Comparison of ENCODE assay signal across 17 cellular contexts in genomic region chr21:44918107-44918470, GRCh38.
DNase-seq lines count a peak whose midpoint lies in the region; ATAC-seq and TF ChIP-seq lines count a peak whose summit lies in the region.
"Had no signal": no experiment of that assay in that cellular context is flagged by ENCODE, and none has a peak within 500 bp of the region (broad histone marks: within the 10 kb centered on the region; RNA-seq: fewer than 3 reads in every experiment).

No MANE protein-coding gene starts in this region.

- H3K36me3 Mint-ChIP-seq in activated T-cell treated with anti-CD3 and anti-CD28 coated beads, Interleukin-2, amount 50 U/mL, for 24 hours (ENCODE audit: low read depth), result peaks cover 59% of the 10 kb centered on the region

- no peak for TF ChIP-seq CTCF in HL-60 (IDR thresholded peaks at IDR 0.05; ENCODE audit: insufficient read depth, low read length)
- no peak for TF ChIP-seq CTCF in neutrophil (IDR thresholded peaks at IDR 0.05)

- H3K27me3 Mint-ChIP-seq in activated T-cell treated with anti-CD3 and anti-CD28 coated beads, Interleukin-2, amount 50 U/mL, for 24 hours, result no peaks in the 10 kb centered on the region

- no peak for DNase-seq in activated T-cell treated with anti-CD3 and anti-CD28 coated beads, Interleukin-2, amount 50 U/mL, for 24 hours
- no peak for DNase-seq in activated T-cell treated with anti-CD3 and anti-CD28 coated beads, Interleukin-2, amount 50 U/mL, for 48 hours
- DNase-seq in HL-60 (ENCODE audit: low read depth in 1 of 2, low spot score in 1 of 2) (no peak), globus pallidus (ENCODE audit: low spot score) (no peak), KBM-7 (no peak)
- DNase-seq in effector memory CD4-positive, alpha-beta T cell, result no peak
- DNase-seq: ACHN; anterior cingulate cortex; head of caudate nucleus; NCI-H146; NCI-H510A; stimulated activated CD4-positive, alpha-beta T cell treated with anti-CD3 and anti-CD28 coated beads, Interleukin-15, amount 100 ng/mL, for 24 hours had no signal

- H3K4me3 Mint-ChIP-seq in activated T-cell treated with anti-CD3 and anti-CD28 coated beads, Interleukin-2, amount 50 U/mL, for 24 hours, result peak overlapping the region; percentile 94

- in situ Hi-C loops in KBM-7 (cut with MboI; ENCODE audit: low pct_unique_long_range_greater_than_20kb, low sequenced_read_pairs), result no loop called here

- ATAC-seq in HG02884 (IDR thresholded peaks at IDR 0.05; ENCODE audit: unreplicated experiment), result no peak

- H3K27ac Mint-ChIP-seq in activated T-cell treated with anti-CD3 and anti-CD28 coated beads, Interleukin-2, amount 50 U/mL, for 24 hours, result peak overlapping the region; percentile 95

- H3K36me3 ChIP-seq in effector memory CD4-positive, alpha-beta T cell (ENCODE audit: control insufficient read depth, insufficient read depth, low read length), result peaks cover 5% of the 10 kb centered on the region
- H3K36me3 ChIP-seq in neutrophil, result peaks cover 32% of the 10 kb centered on the region
- H3K36me3 ChIP-seq: prostate gland, thoracic aorta had no signal

- H3K27me3 ChIP-seq in HL-60 (ENCODE audit: insufficient read depth, poor library complexity, severe bottlenecking), result no peaks in the 10 kb centered on the region
- H3K27me3 ChIP-seq in effector memory CD4-positive, alpha-beta T cell (replicated peaks; ENCODE audit: control insufficient read depth, insufficient read depth, low read length, poor library complexity, severe bottlenecking), result no peaks in the 10 kb centered on the region
- no peaks in the 10 kb centered on the region for H3K27me3 ChIP-seq in neutrophil
- H3K27me3 ChIP-seq: SJSA1 had no signal

- H3K27ac ChIP-seq in HL-60 (replicated peaks) (no peak overlapping the region), neutrophil (peak overlapping the region; percentile 99)
- H3K27ac ChIP-seq in effector memory CD4-positive, alpha-beta T cell (ENCODE audit: insufficient read depth, low read length, poor library complexity, severe bottlenecking), result peak overlapping the region; percentile 74
- H3K27ac ChIP-seq: prostate gland, SJSA1, thoracic aorta had no signal

- no peaks in the 10 kb centered on the region for H3K9me3 ChIP-seq in effector memory CD4-positive, alpha-beta T cell (ENCODE audit: control insufficient read depth, low read length)
- no peaks in the 10 kb centered on the region for H3K9me3 ChIP-seq in neutrophil
- H3K9me3 ChIP-seq: prostate gland, SJSA1, thoracic aorta had no signal

- peak overlapping the region; percentile 81 for H3K4me3 ChIP-seq in HL-60 (replicated peaks; ENCODE audit: insufficient read depth, low read length)
- peak overlapping the region; percentile 87 for H3K4me3 ChIP-seq in effector memory CD4-positive, alpha-beta T cell (ENCODE audit: insufficient read depth, low read depth, low read length, poor library complexity, severe bottlenecking)
- H3K4me3 ChIP-seq in neutrophil (ENCODE audit: low read depth in 1 of 2, low read length in 1 of 2), result peak overlapping the region; percentile 97 to 99
- H3K4me3 ChIP-seq: prostate gland, SJSA1 had no signal

- H3K4me1 Mint-ChIP-seq in activated T-cell treated with anti-CD3 and anti-CD28 coated beads, Interleukin-2, amount 50 U/mL, for 24 hours (ENCODE audit: low read depth), result peaks cover 74% of the 10 kb centered on the region

- no peaks in the 10 kb centered on the region for H3K9me3 Mint-ChIP-seq in activated T-cell treated with anti-CD3 and anti-CD28 coated beads, Interleukin-2, amount 50 U/mL, for 24 hours

- peaks cover 63% of the 10 kb centered on the region for H3K4me1 ChIP-seq in effector memory CD4-positive, alpha-beta T cell (ENCODE audit: control insufficient read depth, insufficient read depth, low read length, poor library complexity, severe bottlenecking)
- H3K4me1 ChIP-seq in neutrophil (ENCODE audit: control insufficient read depth in 1 of 2, insufficient read depth in 1 of 2, low read depth in 1 of 2, low read length in 1 of 2), result peaks cover 81 to 88% of the 10 kb centered on the region in 2 experiments
- H3K4me1 ChIP-seq: prostate gland had no signal
